36 cellular contexts compared by ENCODE assay signal in genomic region chr7:33646166-33646565, GRCh38.
"Had no signal": no experiment of that assay in that cellular context is flagged by ENCODE, and none has a peak within 500 bp of the region (broad histone marks: within the 10 kb centered on the region; RNA-seq: fewer than 3 reads in every experiment).

No MANE protein-coding gene starts in this region.

- H3K4me3 Mint-ChIP-seq: activated B cell treated with CpG ODN at 0.5 μM for 24 hours; activated CD4-positive, alpha-beta memory T cell treated with anti-CD3 and anti-CD28 coated beads for 36 hours; activated CD4-positive, alpha-beta T cell treated with anti-CD3 and anti-CD28 coated beads, Interleukin-2, amount 10 ng/mL, durations not matched to agents 24 days and 14 days; activated CD8-positive, alpha-beta T cell treated with anti-CD3 and anti-CD28 coated beads for 36 hours; activated naive CD4-positive, alpha-beta T cell treated with anti-CD3 and anti-CD28 coated beads for 36 hours; activated naive CD8-positive, alpha-beta T cell treated with anti-CD3 and anti-CD28 coated beads for 36 hours; activated T-cell treated with anti-CD3 and anti-CD28 coated beads, Interleukin-2, amount 50 U/mL, for 4 hours; activated T-cell treated with anti-CD3 and anti-CD28 coated beads, Interleukin-2, amount 50 U/mL, for 72 hours; activated T-helper 1 cell treated with anti-CD3 and anti-CD28 coated beads, Interleukin-12 subunit alpha, Interleukin-12 subunit beta, Interleukin-2, Interleukin-4 antibody, amounts not matched to agents 30 ng/mL and 10 ng/mL and 1 ng/mL, durations not matched to agents 14 hours and 24 hours and 36 hours; activated T-helper 17 cell treated with anti-CD3 and anti-CD28 coated beads, Interleukin-2, amount 50 U/mL, for 72 hours; T-helper 1 cell treated with Interleukin-12 subunit alpha and Interleukin-12 subunit beta and Interleukin-4 antibody, amounts not matched to agents 30 μg/mL and 1 μg/mL, for 36 hours; T-helper 2 cell treated with Interferon-gamma antibody and Interleukin-4, amounts not matched to agents 5 μg/mL and 100 μg/mL, for 36 hours had no signal

- H3K36me3 ChIP-seq: adrenal gland, brain microvascular endothelial cell, breast epithelium had no signal

- H3K27ac Mint-ChIP-seq: activated B cell treated with CpG ODN at 0.5 μM for 24 hours; activated CD4-positive, alpha-beta memory T cell treated with anti-CD3 and anti-CD28 coated beads for 36 hours; activated CD4-positive, alpha-beta T cell treated with anti-CD3 and anti-CD28 coated beads, Interleukin-2, amount 10 ng/mL, durations not matched to agents 24 days and 14 days; activated CD8-positive, alpha-beta T cell treated with anti-CD3 and anti-CD28 coated beads for 36 hours; activated naive CD4-positive, alpha-beta T cell treated with anti-CD3 and anti-CD28 coated beads for 36 hours; activated naive CD4-positive, alpha-beta T cell treated with anti-CD3 and anti-CD28 coated beads, Interleukin-2, amount 50 U/mL, for 72 hours; activated naive CD8-positive, alpha-beta T cell treated with anti-CD3 and anti-CD28 coated beads for 36 hours; activated T-cell treated with anti-CD3 and anti-CD28 coated beads, Interleukin-2, amount 50 U/mL, for 72 hours; activated T-helper 1 cell treated with anti-CD3 and anti-CD28 coated beads, Interleukin-12 subunit alpha, Interleukin-12 subunit beta, Interleukin-2, Interleukin-4 antibody, amounts not matched to agents 30 ng/mL and 10 ng/mL and 1 ng/mL, durations not matched to agents 14 hours and 24 hours and 36 hours; activated T-helper 17 cell treated with anti-CD3 and anti-CD28 coated beads, Interleukin-2, amount 50 U/mL, for 72 hours; T-helper 1 cell treated with Interleukin-12 subunit alpha and Interleukin-12 subunit beta and Interleukin-4 antibody, amounts not matched to agents 30 μg/mL and 1 μg/mL, for 36 hours; T-helper 2 cell treated with Interferon-gamma antibody and Interleukin-4, amounts not matched to agents 5 μg/mL and 100 μg/mL, for 36 hours had no signal

- H3K9me3 ChIP-seq: adrenal gland, body of pancreas, breast epithelium had no signal

- H3K4me1 Mint-ChIP-seq: activated B cell treated with CpG ODN at 0.5 μM for 24 hours; activated CD4-positive, alpha-beta T cell treated with anti-CD3 and anti-CD28 coated beads, Interleukin-2, amount 10 ng/mL, durations not matched to agents 24 days and 14 days; activated naive CD8-positive, alpha-beta T cell treated with anti-CD3 and anti-CD28 coated beads for 36 hours; activated T-helper 17 cell treated with anti-CD3 and anti-CD28 coated beads, Interleukin-2, amount 50 U/mL, for 72 hours had no signal

- H3K36me3 Mint-ChIP-seq: activated naive CD4-positive, alpha-beta T cell treated with anti-CD3 and anti-CD28 coated beads, Interleukin-2, amount 50 U/mL, for 72 hours had no signal

- H3K27me3 ChIP-seq: adrenal gland, body of pancreas, brain microvascular endothelial cell, breast epithelium had no signal

- DNase-seq: activated B cell treated with CpG ODN at 0.5 μM for 24 hours; activated CD4-positive, alpha-beta memory T cell treated with anti-CD3 and anti-CD28 coated beads for 36 hours; activated CD4-positive, alpha-beta T cell treated with anti-CD3 and anti-CD28 coated beads for 4 hours; activated CD4-positive, alpha-beta T cell treated with anti-CD3 and anti-CD28 coated beads, Interleukin-2, amount 10 ng/mL, durations not matched to agents 24 days and 14 days; activated CD4-positive, alpha-beta T cell treated with anti-CD3 and anti-CD28 coated beads, Interleukin-2, amount 50 U/mL, for 1 hour; activated CD4-positive, alpha-beta T cell treated with anti-CD3 and anti-CD28 coated beads, Interleukin-2, amount 50 U/mL, for 4 hours; activated CD4-positive, CD25-positive, alpha-beta regulatory T cell treated with anti-CD3 and anti-CD28 coated beads, Interleukin-2, amount 50 U/mL, for 72 hours; activated CD8-positive, alpha-beta memory T cell treated with anti-CD3 and anti-CD28 coated beads, Interleukin-2, amount 50 U/mL, for 4 hours; activated CD8-positive, alpha-beta T cell treated with anti-CD3 and anti-CD28 coated beads for 36 hours; activated effector memory CD4-positive, alpha-beta T cell treated with anti-CD3 and anti-CD28 coated beads, Interleukin-2, amount 50 U/mL, for 16 hours; activated gamma-delta T cell treated with Interleukin-2 at 50 U/mL for 16 hours; activated naive CD4-positive, alpha-beta T cell; activated naive CD4-positive, alpha-beta T cell treated with anti-CD3 and anti-CD28 coated beads for 36 hours; activated naive CD4-positive, alpha-beta T cell treated with anti-CD3 and anti-CD28 coated beads, Interleukin-2, amount 50 U/mL, for 16 hours; activated naive CD8-positive, alpha-beta T cell treated with anti-CD3 and anti-CD28 coated beads for 36 hours; activated T-cell treated with anti-CD3 and anti-CD28 coated beads for 4 hours; activated T-cell treated with anti-CD3 and anti-CD28 coated beads, Interleukin-2, amount 50 U/mL, for 1 hour; activated T-cell treated with anti-CD3 and anti-CD28 coated beads, Interleukin-2, amount 50 U/mL, for 4 hours; activated T-cell treated with anti-CD3 and anti-CD28 coated beads, Interleukin-2, amount 50 U/mL, for 72 hours; adrenal gland; amniotic stem cell; aorta; body of pancreas; brain microvascular endothelial cell; caudate nucleus; SW 1271; T-helper 1 cell; T-helper 2 cell; T-helper 9 cell had no signal

- H3K4me1 ChIP-seq: adrenal gland, body of pancreas, breast epithelium had no signal

- H3K9me3 Mint-ChIP-seq: activated B cell treated with CpG ODN at 0.5 μM for 24 hours; activated CD4-positive, alpha-beta memory T cell treated with anti-CD3 and anti-CD28 coated beads for 36 hours; activated CD4-positive, alpha-beta T cell treated with anti-CD3 and anti-CD28 coated beads, Interleukin-2, amount 10 ng/mL, durations not matched to agents 24 days and 14 days; activated CD8-positive, alpha-beta T cell treated with anti-CD3 and anti-CD28 coated beads for 36 hours; activated naive CD4-positive, alpha-beta T cell treated with anti-CD3 and anti-CD28 coated beads for 36 hours; activated naive CD4-positive, alpha-beta T cell treated with anti-CD3 and anti-CD28 coated beads, Interleukin-2, amount 50 U/mL, for 72 hours; activated naive CD8-positive, alpha-beta T cell treated with anti-CD3 and anti-CD28 coated beads for 36 hours; activated T-cell treated with anti-CD3 and anti-CD28 coated beads, Interleukin-2, amount 50 U/mL, for 4 hours; activated T-cell treated with anti-CD3 and anti-CD28 coated beads, Interleukin-2, amount 50 U/mL, for 72 hours; activated T-helper 1 cell treated with anti-CD3 and anti-CD28 coated beads, Interleukin-12 subunit alpha, Interleukin-12 subunit beta, Interleukin-2, Interleukin-4 antibody, amounts not matched to agents 30 ng/mL and 10 ng/mL and 1 ng/mL, durations not matched to agents 14 hours and 24 hours and 36 hours; activated T-helper 17 cell treated with anti-CD3 and anti-CD28 coated beads, Interleukin-2, amount 50 U/mL, for 72 hours; T-helper 1 cell treated with Interleukin-12 subunit alpha and Interleukin-12 subunit beta and Interleukin-4 antibody, amounts not matched to agents 30 μg/mL and 1 μg/mL, for 36 hours; T-helper 2 cell treated with Interferon-gamma antibody and Interleukin-4, amounts not matched to agents 5 μg/mL and 100 μg/mL, for 36 hours had no signal

- H3K4me3 ChIP-seq: adrenal gland, body of pancreas, breast epithelium had no signal

- H3K27ac ChIP-seq: adrenal gland, body of pancreas, brain microvascular endothelial cell, breast epithelium, VCaP had no signal

- H3K27me3 Mint-ChIP-seq: activated B cell treated with CpG ODN at 0.5 μM for 24 hours; activated CD4-positive, alpha-beta memory T cell treated with anti-CD3 and anti-CD28 coated beads for 36 hours; activated CD4-positive, alpha-beta T cell treated with anti-CD3 and anti-CD28 coated beads, Interleukin-2, amount 10 ng/mL, durations not matched to agents 24 days and 14 days; activated CD8-positive, alpha-beta T cell treated with anti-CD3 and anti-CD28 coated beads for 36 hours; activated naive CD8-positive, alpha-beta T cell treated with anti-CD3 and anti-CD28 coated beads for 36 hours; activated T-helper 17 cell treated with anti-CD3 and anti-CD28 coated beads, Interleukin-2, amount 50 U/mL, for 72 hours had no signal

- ATAC-seq: activated CD8-positive, alpha-beta T cell treated with anti-CD3 and anti-CD28 coated beads for 36 hours; activated naive CD4-positive, alpha-beta T cell treated with anti-CD3 and anti-CD28 coated beads, Interleukin-2, amount 50 U/mL, for 72 hours; activated T-cell treated with anti-CD3 and anti-CD28 coated beads, Interleukin-2, amount 50 U/mL, for 4 hours; activated T-cell treated with anti-CD3 and anti-CD28 coated beads, Interleukin-2, amount 50 U/mL, for 72 hours; activated T-helper 17 cell treated with anti-CD3 and anti-CD28 coated beads, Interleukin-2, amount 50 U/mL, for 72 hours; body of pancreas had no signal
